Comparison of ENCODE assay signal across 1 cellular context in genomic region chr1:229015791-229016190, GRCh38.
TF ChIP-seq lines count a peak whose summit lies in the region.

No MANE protein-coding gene starts in this region.

TF ChIP-seq in HepG2, 621 proteins besides CTCF, POLR2A, EP300 and RAD21 (continued from another document):
- peak; percentile 45 for TF ChIP-seq ZNF687 (CRISPR knock-in tag; IDR thresholded peaks at IDR 0.05)
- TF ChIP-seq KLF16 (CRISPR knock-in tag; IDR thresholded peaks at IDR 0.05) = no peak
- TF ChIP-seq MXD1 (CRISPR knock-in tag; IDR thresholded peaks at IDR 0.05) = no peak
- no peak; the same call in 1 of the 2 replicates for TF ChIP-seq HNF4A (CRISPR knock-in tag; IDR thresholded peaks at IDR 0.05)
- TF ChIP-seq ZMYM4 (CRISPR knock-in tag; IDR thresholded peaks at IDR 0.05) = peak; percentile 13; the same call in 1 of the 2 replicates
- no peak for TF ChIP-seq FOSL2 (CRISPR knock-in tag; IDR thresholded peaks at IDR 0.05)
- no peak for TF ChIP-seq ZNF878 (CRISPR knock-in tag; IDR thresholded peaks at IDR 0.05)
- TF ChIP-seq, protein P1, sequence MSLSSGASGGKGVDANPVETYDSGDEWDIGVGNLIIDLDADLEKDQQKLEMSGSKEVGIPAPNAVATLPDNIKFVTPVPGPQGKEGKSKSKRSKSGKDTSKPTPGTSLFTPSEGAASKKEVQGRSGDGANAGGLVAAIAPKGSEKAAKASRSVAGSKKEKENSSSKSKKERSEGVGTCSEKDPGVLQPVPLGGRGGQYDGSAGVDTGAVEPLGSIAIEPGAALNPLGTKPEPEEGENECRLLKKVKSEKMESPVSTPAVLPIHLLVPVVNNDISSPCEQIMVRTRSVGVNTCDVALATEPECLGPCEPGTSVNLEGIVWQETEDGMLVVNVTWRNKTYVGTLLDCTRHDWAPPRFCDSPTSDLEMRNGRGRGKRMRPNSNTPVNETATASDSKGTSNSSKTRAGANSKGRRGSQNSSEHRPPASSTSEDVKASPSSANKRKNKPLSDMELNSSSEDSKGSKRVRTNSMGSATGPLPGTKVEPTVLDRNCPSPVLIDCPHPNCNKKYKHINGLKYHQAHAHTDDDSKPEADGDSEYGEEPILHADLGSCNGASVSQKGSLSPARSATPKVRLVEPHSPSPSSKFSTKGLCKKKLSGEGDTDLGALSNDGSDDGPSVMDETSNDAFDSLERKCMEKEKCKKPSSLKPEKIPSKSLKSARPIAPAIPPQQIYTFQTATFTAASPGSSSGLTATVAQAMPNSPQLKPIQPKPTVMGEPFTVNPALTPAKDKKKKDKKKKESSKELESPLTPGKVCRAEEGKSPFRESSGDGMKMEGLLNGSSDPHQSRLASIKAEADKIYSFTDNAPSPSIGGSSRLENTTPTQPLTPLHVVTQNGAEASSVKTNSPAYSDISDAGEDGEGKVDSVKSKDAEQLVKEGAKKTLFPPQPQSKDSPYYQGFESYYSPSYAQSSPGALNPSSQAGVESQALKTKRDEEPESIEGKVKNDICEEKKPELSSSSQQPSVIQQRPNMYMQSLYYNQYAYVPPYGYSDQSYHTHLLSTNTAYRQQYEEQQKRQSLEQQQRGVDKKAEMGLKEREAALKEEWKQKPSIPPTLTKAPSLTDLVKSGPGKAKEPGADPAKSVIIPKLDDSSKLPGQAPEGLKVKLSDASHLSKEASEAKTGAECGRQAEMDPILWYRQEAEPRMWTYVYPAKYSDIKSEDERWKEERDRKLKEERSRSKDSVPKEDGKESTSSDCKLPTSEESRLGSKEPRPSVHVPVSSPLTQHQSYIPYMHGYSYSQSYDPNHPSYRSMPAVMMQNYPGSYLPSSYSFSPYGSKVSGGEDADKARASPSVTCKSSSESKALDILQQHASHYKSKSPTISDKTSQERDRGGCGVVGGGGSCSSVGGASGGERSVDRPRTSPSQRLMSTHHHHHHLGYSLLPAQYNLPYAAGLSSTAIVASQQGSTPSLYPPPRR (CRISPR knock-in tag; IDR thresholded peaks at IDR 0.05; ENCODE audit: borderline replicate concordance) = no peak
- no peak for TF ChIP-seq MIER2 (CRISPR knock-in tag; IDR thresholded peaks at IDR 0.05)
- TF ChIP-seq, protein P2, sequence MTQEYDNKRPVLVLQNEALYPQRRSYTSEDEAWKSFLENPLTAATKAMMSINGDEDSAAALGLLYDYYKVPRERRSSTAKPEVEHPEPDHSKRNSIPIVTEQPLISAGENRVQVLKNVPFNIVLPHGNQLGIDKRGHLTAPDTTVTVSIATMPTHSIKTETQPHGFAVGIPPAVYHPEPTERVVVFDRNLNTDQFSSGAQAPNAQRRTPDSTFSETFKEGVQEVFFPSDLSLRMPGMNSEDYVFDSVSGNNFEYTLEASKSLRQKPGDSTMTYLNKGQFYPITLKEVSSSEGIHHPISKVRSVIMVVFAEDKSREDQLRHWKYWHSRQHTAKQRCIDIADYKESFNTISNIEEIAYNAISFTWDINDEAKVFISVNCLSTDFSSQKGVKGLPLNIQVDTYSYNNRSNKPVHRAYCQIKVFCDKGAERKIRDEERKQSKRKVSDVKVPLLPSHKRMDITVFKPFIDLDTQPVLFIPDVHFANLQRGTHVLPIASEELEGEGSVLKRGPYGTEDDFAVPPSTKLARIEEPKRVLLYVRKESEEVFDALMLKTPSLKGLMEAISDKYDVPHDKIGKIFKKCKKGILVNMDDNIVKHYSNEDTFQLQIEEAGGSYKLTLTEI (CRISPR knock-in tag; conservative IDR thresholded peaks at IDR 0.05) = no peak
- peak; percentile 68; the same call in 1 of the 2 replicates for TF ChIP-seq ZBTB38 (CRISPR knock-in tag; IDR thresholded peaks at IDR 0.05)
- TF ChIP-seq KDM3A (CRISPR knock-in tag; IDR thresholded peaks at IDR 0.05; ENCODE audit: low read depth) = no peak
- TF ChIP-seq ZSCAN31 (CRISPR knock-in tag; IDR thresholded peaks at IDR 0.05; ENCODE audit: low read depth) = no peak
- no peak for TF ChIP-seq HMGXB4 (CRISPR knock-in tag; IDR thresholded peaks at IDR 0.05; ENCODE audit: borderline replicate concordance in 1 of 2, low read depth in 1 of 2)
- no peak for TF ChIP-seq STAT6 (CRISPR knock-in tag; IDR thresholded peaks at IDR 0.05; ENCODE audit: borderline replicate concordance)
- 0 out of 2 replicates have a peak, but pooled peaks have one; percentile 27 for TF ChIP-seq SALL1 (CRISPR knock-in tag; IDR thresholded peaks at IDR 0.05)
